ENCODE assay signal across 8 cellular contexts in the genomic region with DNA sequence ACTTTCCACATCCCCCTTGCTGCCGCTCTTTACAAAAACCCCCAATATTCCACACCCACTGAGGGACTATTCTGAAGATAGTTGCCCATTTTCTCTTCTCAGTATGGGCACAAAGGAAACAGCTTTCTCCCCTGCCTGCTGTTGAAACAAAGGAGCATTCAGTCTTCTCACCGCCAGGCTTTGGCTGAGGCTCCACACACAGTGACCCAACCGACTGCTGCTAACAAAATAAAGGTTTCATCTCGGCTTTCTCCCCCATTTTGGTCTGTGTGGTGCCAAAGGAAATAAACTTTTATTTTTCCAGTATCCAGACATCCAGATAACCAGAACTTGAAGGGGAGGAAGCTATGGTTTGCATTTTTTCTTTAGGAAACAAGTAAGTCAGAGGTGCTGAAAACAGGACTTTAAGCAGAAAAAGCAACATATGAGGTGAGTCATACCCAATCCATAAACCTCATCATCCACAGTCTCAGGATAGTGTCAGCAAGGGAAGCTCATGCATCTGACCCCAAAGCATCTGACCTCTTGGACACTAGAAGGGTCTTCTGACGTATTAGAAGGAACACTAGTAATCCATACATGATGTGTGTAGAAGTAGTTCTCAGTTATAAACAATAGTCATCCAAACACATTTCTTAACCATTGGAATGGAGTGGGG. TPM values are rescaled to one million over a fixed set of nuclear protein-coding genes. Genes with fewer than 3 reads are reported as not detected.
A peak's percentile ranks its signal among the peaks of the same experiment; 100 is the strongest.
DNase-seq lines count a peak whose midpoint lies in the region; TF ChIP-seq lines count a peak whose summit lies in the region.

No MANE protein-coding gene starts in this region.

- in situ Hi-C loops in G401 (cut with HindIII; ENCODE audit: low sequenced_read_pairs): no loop called here

- DNase-seq in G401 (ENCODE audit: low spot score): peak; percentile 69
- DNase-seq in amniotic epithelial cell (ENCODE audit: low read depth): peak; percentile 83
- peak in 29 of 42 donors; percentile 7 to 73 (median 45) for DNase-seq in head of caudate nucleus
- peak; percentile 50 for DNase-seq in retinal pigment epithelial cell (ENCODE audit: low read depth)
- no peak for DNase-seq in DMS153 treated with DMSO at 0.1 percent for 48 hours (lab: John Stamatoyannopoulos, UW; ENCODE audit: unreplicated experiment)
- no peak for DNase-seq in AML-193 (lab: John Stamatoyannopoulos, UW)
- DNase-seq in DMS53 treated with DMSO at 0.1 percent for 48 hours (lab: John Stamatoyannopoulos, UW; ENCODE audit: unreplicated experiment): no peak
- no peak for DNase-seq in activated CD8-positive, alpha-beta memory T cell treated with anti-CD3 and anti-CD28 coated beads for 24 hours

- H3K4me3 ChIP-seq in retinal pigment epithelial cell (ENCODE audit: low read length): no peak overlapping the region

- intact Hi-C loops in head of caudate nucleus (cut with DNase I): no loop called here

- TF ChIP-seq CTCF in retinal pigment epithelial cell (conservative IDR thresholded peaks at IDR 0.05; ENCODE audit: low read depth, low read length): no peak

RNA-seq across cellular contexts. Expression of gene CLMP, which starts 6.4 kb away (rescaled TPM):
- total RNA-seq in G401 (2014; rRNA removed; shearing (Covaris generic)): 0.37 and 2.5 TPM in 2 replicates

Comparison
In these comparisons a context has a peak if more than half of its experiments do, and no peak if none do; other contexts are left out.
1. DNase-seq: peak in G401 (single experiment), amniotic epithelial cell (single experiment), head of caudate nucleus (29 of 42) and retinal pigment epithelial cell (single experiment); none in DMS153 treated with DMSO at 0.1 percent for 48 hours (single experiment), AML-193 (0 of 2), DMS53 treated with DMSO at 0.1 percent for 48 hours (single experiment) and activated CD8-positive, alpha-beta memory T cell treated with anti-CD3 and anti-CD28 coated beads for 24 hours (single experiment).